Comparison of ENCODE assay signal across 8 cellular contexts in genomic region chr6:37499433-37500293, GRCh38. TPM values are rescaled to one million over a fixed set of nuclear protein-coding genes. Genes with fewer than 3 reads are reported as not detected.
DNase-seq lines count a peak whose midpoint lies in the region; ATAC-seq, FAIRE-seq and TF ChIP-seq lines count a peak whose summit lies in the region.

CCDC167 (minus strand) TSS chr6:37499893; CDS start chr6:37499863, 30 bp downstream.

- ATAC-seq in GM18909 (IDR thresholded peaks at IDR 0.05; ENCODE audit: poor library complexity, unreplicated experiment) (peak; percentile 91), HG03175 (IDR thresholded peaks at IDR 0.05; ENCODE audit: unreplicated experiment) (peak; percentile 89)

- H3K4me3 ChIP-seq in WERI-Rb-1 (ENCODE audit: low read depth, low read length) (peak within 1 kb of the TSS; percentile 77), breast epithelium (peak within 1 kb of the TSS; percentile 66 to 73 (median 73)), iPS-20b (ENCODE audit: low read length) (peak within 1 kb of the TSS; percentile 84), small intestine (ENCODE audit: low read depth in 1 of 2, low read length in 2 of 2) (peak within 1 kb of the TSS; percentile 72 to 75)

- intact Hi-C loops in breast epithelium (cut with DNase I; ENCODE audit: low total_unique reads) = no loop called here

- TF ChIP-seq CTCF in WERI-Rb-1 (IDR thresholded peaks at IDR 0.05; ENCODE audit: low read depth, low read length) = no peak
- no peak for TF ChIP-seq CTCF in breast epithelium (IDR thresholded peaks at IDR 0.05)

- H3K36me3 ChIP-seq in WERI-Rb-1 = no peaks in the 10 kb centered on the region
- H3K36me3 ChIP-seq in breast epithelium = no peaks in the 10 kb centered on the region
- H3K36me3 ChIP-seq in iPS-20b (ENCODE audit: insufficient read depth, low read depth, low read length) = no peaks in the 10 kb centered on the region
- H3K36me3 ChIP-seq in small intestine (ENCODE audit: control insufficient read depth in 2 of 2, insufficient read depth in 2 of 2, low read length in 2 of 2) = no peaks in the 10 kb centered on the region

- DNase-seq in AG08395 (ENCODE audit: low spot score) (peak; percentile 99), NCI-H2227 treated with DMSO at 0.1 percent for 48 hours (lab: John Stamatoyannopoulos, UW) (peak; percentile 98), WERI-Rb-1 (peak; percentile 100), breast epithelium (ENCODE audit: low spot score in 2 of 2) (peak; percentile 92), small intestine (peak; percentile 95)

- peak within 1 kb of the TSS; percentile 94 for H3K9ac ChIP-seq in iPS-20b (ENCODE audit: low read depth, low read length)

- H3K27ac ChIP-seq in WERI-Rb-1 (peak within 1 kb of the TSS; percentile 88), breast epithelium (peak within 1 kb of the TSS in 1 of 2 donors; percentile 72), iPS-20b (ENCODE audit: low read length) (peak within 1 kb of the TSS; percentile 32), small intestine (ENCODE audit: low read depth in 1 of 2, low read length in 1 of 2) (peak within 1 kb of the TSS in 1 of 2 donors; percentile 36)

- H3K9me3 ChIP-seq in WERI-Rb-1 (ENCODE audit: severe bottlenecking) = peaks cover 7% of the 10 kb centered on the region
- H3K9me3 ChIP-seq in breast epithelium = no peaks in the 10 kb centered on the region
- H3K9me3 ChIP-seq in iPS-20b (ENCODE audit: insufficient read depth, low read depth, low read length) = no peaks in the 10 kb centered on the region
- H3K9me3 ChIP-seq in small intestine (ENCODE audit: control insufficient read depth, low read depth) = no peaks in the 10 kb centered on the region

- 1 to 3% (median 2%) methylated on average over 38 of the region's 38 CpGs for WGBS in small intestine, 3 donors

- FAIRE-seq in small intestine (lab: Jason Lieb, UNC) = no peak

- H3K27me3 ChIP-seq in WERI-Rb-1 (ENCODE audit: insufficient read depth, low read depth, severe bottlenecking) (no peaks in the 10 kb centered on the region), breast epithelium (no peaks in the 10 kb centered on the region), iPS-20b (ENCODE audit: insufficient read depth, low read length) (peaks cover 26% of the 10 kb centered on the region; the same call in 1 of the 2 replicates), small intestine (ENCODE audit: control insufficient read depth in 2 of 2, insufficient read depth in 2 of 2, low read length in 2 of 2) (no peaks in the 10 kb centered on the region)

- H3K4me1 ChIP-seq in breast epithelium (no peaks in the 10 kb centered on the region), iPS-20b (ENCODE audit: insufficient read depth, low read length) (peaks cover 7% of the 10 kb centered on the region; the same call in 1 of the 2 replicates), small intestine (ENCODE audit: control insufficient read depth in 2 of 2, insufficient read depth in 1 of 2, low read depth in 1 of 2, low read length in 1 of 2) (peaks cover 0 to 4% of the 10 kb centered on the region in 2 donors)

- TF ChIP-seq POLR2A in breast epithelium (IDR thresholded peaks at IDR 0.05) = no peak

RNA-seq across cellular contexts. Expression of gene CCDC167, which starts in this region (rescaled TPM):
- total RNA-seq in breast epithelium = 10 to 100 TPM; 14.1 to 39.3 (median 14.8) TPM
- polyA plus RNA-seq in small intestine = 10 to 100 TPM; 25.0 to 54.3 (median 25.7) TPM
